11 cellular contexts compared by ENCODE assay signal in genomic region chr5:150638488-150639316, GRCh38. TPM values are rescaled to one million over a fixed set of nuclear protein-coding genes. Genes with fewer than 3 reads are reported as not detected.
DNase-seq lines count a peak whose midpoint lies in the region; FAIRE-seq and TF ChIP-seq lines count a peak whose summit lies in the region.
"Had no signal": no experiment of that assay in that cellular context is flagged by ENCODE, and none has a peak within 500 bp of the region (broad histone marks: within the 10 kb centered on the region; RNA-seq: fewer than 3 reads in every experiment).

No MANE protein-coding gene starts in this region.

- peak overlapping the region in 2 of 3 experiments; percentile 0 to 23 for H3K4me3 Mint-ChIP-seq in nephron
- H3K4me3 Mint-ChIP-seq: activated T-cell treated with anti-CD3 and anti-CD28 coated beads, Interleukin-2, amount 50 U/mL, for 4 hours had no signal

- no peak overlapping the region for H2BK5ac ChIP-seq in H1 (ENCODE audit: low read depth, low read length)

- H3K36me3 ChIP-seq in PC-9 (ENCODE audit: low read depth) (no peaks in the 10 kb centered on the region), H1 (ENCODE audit: control insufficient read depth in 2 of 4, insufficient read depth in 4 of 4, low read length in 3 of 4) (no peaks in the 10 kb centered on the region), transverse colon (no peaks in the 10 kb centered on the region)

- no peak overlapping the region for H3K23ac ChIP-seq in H1 (ENCODE audit: insufficient read length)

- H2AK5ac ChIP-seq in H1 (ENCODE audit: low read depth, low read length) = no peak overlapping the region

- CTCF ChIA-PET in PC-9 (lab: Charles Lee) (no interaction called here), H1 (lab: Charles Lee; ENCODE audit: partially characterized antibody) (interaction anchor here (0.8 to 18.4 kb wide), 10 partner anchors 10 to 182 kb away, joined by 3 to 247 read pairs (median 6); partner anchors contain the start of gene MYOZ3)

- peak overlapping the region; percentile 96 to 98 (median 97) for H3K27ac Mint-ChIP-seq in nephron

- H4K91ac ChIP-seq in H1 (replicated peaks; ENCODE audit: insufficient read length, low read length) = no peak overlapping the region

- H3K4me1 ChIP-seq in PC-9 (replicated peaks; ENCODE audit: insufficient read depth) = peaks cover 75% of the 10 kb centered on the region
- H3K4me1 ChIP-seq in H1 (replicated peaks in 1 of 4; ENCODE audit: control insufficient read depth in 3 of 4, insufficient read depth in 4 of 4, low read length in 3 of 4) = peaks cover 0 to 22% (median 13%) of the 10 kb centered on the region in 4 experiments; a peak in 5 of 7 replicates
- peaks cover 27 to 68% (median 39%) of the 10 kb centered on the region in 4 donors for H3K4me1 ChIP-seq in transverse colon

- H2BK15ac ChIP-seq in H1 (ENCODE audit: low read length) = no peak overlapping the region

- no peaks in the 10 kb centered on the region for H3K79me2 ChIP-seq in PC-9 (ENCODE audit: low read depth)
- no peaks in the 10 kb centered on the region for H3K79me2 ChIP-seq in H1 (ENCODE audit: control insufficient read depth in 1 of 2, insufficient read depth in 2 of 2, low read length in 2 of 2)

- peak overlapping the region; percentile 4; the same call in 1 of the 2 replicates for H3K18ac ChIP-seq in H1 (ENCODE audit: extremely low read depth, low read length)

- no peaks in the 10 kb centered on the region for H3K79me1 ChIP-seq in H1 (ENCODE audit: low read depth, low read length)

- TF ChIP-seq RAD21 in H1 (IDR thresholded peaks at IDR 0.05 in 1 of 2, conservative IDR thresholded peaks at IDR 0.05 in 1 of 2; ENCODE audit: low read depth in 2 of 2, low read length in 2 of 2) = no peak

- H3K27ac ChIP-seq in PC-9 (no peak overlapping the region), H1 (ENCODE audit: low read depth, low read length) (no peak overlapping the region), transverse colon (peak overlapping the region; percentile 78 to 89 (median 84))

- H3K4me3 ChIP-seq in PC-9 (no peak overlapping the region), H1 (ENCODE audit: extremely low read depth in 1 of 4, insufficient read depth in 2 of 4, low read depth in 3 of 4, low read length in 4 of 4) (no peak overlapping the region), transverse colon (no peak overlapping the region)

- H2BK120ac ChIP-seq in H1 (replicated peaks; ENCODE audit: low read depth, low read length) = no peak overlapping the region

- TF ChIP-seq POLR2A in H1 (IDR thresholded peaks at IDR 0.05; ENCODE audit: control extremely low read depth in 1 of 2, low read depth in 2 of 2, low read length in 2 of 2) (no peak), transverse colon (IDR thresholded peaks at IDR 0.05) (no peak)

- in situ Hi-C loops in transverse colon (cut with MboI; ENCODE audit: low pct_ligation_motif_present in 1 of 4, low pct_unique_long_range_greater_than_20kb in 1 of 4, low sequenced_read_pairs in 3 of 4) = no loop called here
- in situ Hi-C loops in GM13976 (cut with MboI; ENCODE audit: low sequenced_read_pairs, unreplicated experiment) = no loop called here

- H3K56ac ChIP-seq in H1 (replicated peaks; ENCODE audit: insufficient read length, low read depth, low read length) = no peak overlapping the region

- H3K9me3 ChIP-seq in PC-9 (ENCODE audit: insufficient read depth, low read depth) (no peaks in the 10 kb centered on the region), H1 (ENCODE audit: insufficient read depth in 2 of 2, low read depth in 1 of 2, low read length in 1 of 2) (no peaks in the 10 kb centered on the region), transverse colon (no peaks in the 10 kb centered on the region)

- H3K4me2 ChIP-seq in PC-9 (peak overlapping the region; percentile 61; the same call in 1 of the 2 replicates), H1 (ENCODE audit: insufficient read depth in 1 of 2, low read depth in 2 of 2, low read length in 2 of 2) (no peak overlapping the region)

- no peak overlapping the region for H3K14ac ChIP-seq in H1 (ENCODE audit: insufficient read length)

- BruUV-seq in PC-9 (replicated peaks; lab: Mats Ljungman, UMichigan) = no TSS peak

- TF ChIP-seq EP300 in H1 (IDR thresholded peaks at IDR 0.05; ENCODE audit: borderline replicate concordance in 1 of 2, low read depth in 2 of 2, low read length in 2 of 2) = no peak
- no peak for TF ChIP-seq EP300 in transverse colon (IDR thresholded peaks at IDR 0.05; ENCODE audit: low read depth)

- no peak overlapping the region for H3K4ac ChIP-seq in H1 (replicated peaks; ENCODE audit: insufficient read length, low read depth, low read length)

- H3K23me2 ChIP-seq in H1 (ENCODE audit: low read depth, low read length) = no peaks in the 10 kb centered on the region

- H4K20me1 ChIP-seq in PC-9 (ENCODE audit: insufficient read depth) (no peaks in the 10 kb centered on the region), H1 (replicated peaks in 1 of 2; ENCODE audit: control insufficient read depth in 1 of 2, insufficient read depth in 2 of 2, low read length in 2 of 2) (no peaks in the 10 kb centered on the region)

- H2BK12ac ChIP-seq in H1 (ENCODE audit: low read depth, low read length) = peak overlapping the region; percentile 41; the same call in 1 of the 2 replicates

- H4K5ac ChIP-seq in H1 (ENCODE audit: insufficient read length, low read depth, low read length) = peak overlapping the region; percentile 14

- no peak overlapping the region; the same call in 1 of the 2 replicates for H4K8ac ChIP-seq in H1 (ENCODE audit: extremely low read depth, insufficient read depth, low read length)

- no peak for FAIRE-seq in H1 (lab: Jason Lieb, UNC)

- POLR2A ChIA-PET in PC-9 (lab: Charles Lee; ENCODE audit: unreplicated experiment) = no interaction called here
- POLR2A ChIA-PET in H1 (lab: Charles Lee; ENCODE audit: partially characterized antibody) = interaction anchor here (1.0 to 1.3 kb wide), 4 partner anchors 10 to 62 kb away, joined by 3 to 4 read pairs (median 3); partner anchors contain the start of gene RBM22

- no peaks in the 10 kb centered on the region for H3K9me2 ChIP-seq in PC-9 (ENCODE audit: insufficient read depth)

- WGBS in H1 (ENCODE audit: extremely low coverage in 1 of 2, insufficient coverage in 1 of 2, insufficient read length in 1 of 2, insufficient replicate concordance in 2 of 2, low coverage in 1 of 2, low lambda C conversion rate in 2 of 2, missing lambda C conversion rate in 1 of 2), 2 experiments = 85% methylated on average over 5 of the region's 5 CpGs; no CpG with 5 or more reads in 1 of the 2 experiments
- WGBS in transverse colon (ENCODE audit: low coverage in 1 of 2), 2 donors = 78% methylated on average over 5 of the region's 5 CpGs; no CpG with 5 or more reads in 1 of the 2 donors

- no peak for DNase-seq in PC-9
- DNase-seq in H1 (ENCODE audit: low read depth in 1 of 2, low spot score in 2 of 2) = no peak
- no peak for DNase-seq in transverse colon
- DNase-seq in activated gamma-delta T cell treated with Interleukin-2 at 50 U/mL for 16 hours = no peak
- no peak for DNase-seq in NCI-H1436 (lab: John Stamatoyannopoulos, UW)
- DNase-seq in GM13976 (ENCODE audit: low spot score) = no peak
- DNase-seq: activated T-cell treated with anti-CD3 and anti-CD28 coated beads, Interleukin-2, amount 50 U/mL, for 4 hours; MV-4-11; SHP77 treated with DMSO at 0.1 percent for 48 hours had no signal

- no peak overlapping the region for H2BK20ac ChIP-seq in H1 (ENCODE audit: low read length)

- H3K9me3 Mint-ChIP-seq in nephron = no peaks in the 10 kb centered on the region
- H3K9me3 Mint-ChIP-seq: activated T-cell treated with anti-CD3 and anti-CD28 coated beads, Interleukin-2, amount 50 U/mL, for 4 hours had no signal

- H3F3A ChIP-seq in PC-9 (ENCODE audit: insufficient read depth, low read depth) = peaks cover 53% of the 10 kb centered on the region

- H3K4me1 Mint-ChIP-seq in nephron = peaks cover 86% of the 10 kb centered on the region

- TF ChIP-seq CTCF in PC-9 (conservative IDR thresholded peaks at IDR 0.05) = no peak
- TF ChIP-seq CTCF in H1 (IDR thresholded peaks at IDR 0.05; ENCODE audit: control extremely low read depth in 1 of 3, insufficient read depth in 1 of 3, low read depth in 1 of 3, low read length in 3 of 3) = no peak
- no peak for TF ChIP-seq CTCF in nephron (IDR thresholded peaks at IDR 0.05; ENCODE audit: unreplicated experiment in 3 of 3)
- TF ChIP-seq CTCF in transverse colon (IDR thresholded peaks at IDR 0.05) = no peak
- no peak for TF ChIP-seq CTCF in GM13976 (IDR thresholded peaks at IDR 0.05; ENCODE audit: borderline replicate concordance, control extremely low read depth, extremely low read depth, insufficient read depth, missing control alignments)

- H3K36me3 Mint-ChIP-seq in nephron (ENCODE audit: low read depth) = peaks cover 5% of the 10 kb centered on the region

- peaks cover 5% of the 10 kb centered on the region for H3K27me3 Mint-ChIP-seq in nephron (ENCODE audit: low read depth)

- H2AFZ ChIP-seq in PC-9 (no peak overlapping the region), H1 (ENCODE audit: low read length) (no peak overlapping the region)

- H3K27me3 ChIP-seq in PC-9 (ENCODE audit: insufficient read depth, low read depth) = no peaks in the 10 kb centered on the region
- no peaks in the 10 kb centered on the region for H3K27me3 ChIP-seq in H1 (replicated peaks in 1 of 4; ENCODE audit: control insufficient read depth in 3 of 4, extremely low read depth in 1 of 4, insufficient read depth in 3 of 4, low read length in 3 of 4)
- no peaks in the 10 kb centered on the region for H3K27me3 ChIP-seq in transverse colon

- no peak overlapping the region for H3K9ac ChIP-seq in H1 (replicated peaks in 1 of 4; ENCODE audit: extremely low read depth in 1 of 4, low read depth in 3 of 4, low read length in 3 of 4)

- intact Hi-C loops in PC-9 (cut with micrococcal nuclease; ENCODE audit: unreplicated experiment) (loop anchor here (10.0 kb wide), 1 partner anchor 446 kb away; the partner anchor contains the start of gene TNIP1), transverse colon (cut with DNase I; ENCODE audit: low total_unique reads) (no loop called here)

RNA-seq across cellular contexts. Expression of gene SYNPO, which starts 1.8 kb away (rescaled TPM):
- 1.8 and 2.0 TPM in 2 replicates for total RNA-seq in PC-9 (2021)
- 1.9 and 2.3 TPM in 2 replicates for total RNA-seq in H1 (2021; fragmentation: NEBNext Ultra II Directional; extraction: Animal tissue kit (Norgen Biotek cat#: 25700))
- 2.2 and 2.3 TPM in 2 replicates for polyA plus RNA-seq in H1 (2011; rRNA removed)
- polyA plus RNA-seq in H1 (2011; cell fraction: cytosol; rRNA removed) = 1.7 TPM
- 3.0 TPM for polyA plus RNA-seq in H1 (2011; cell fraction: nucleus; rRNA removed)
- 0.95 to 1.6 TPM (median 1.3 TPM) in 4 replicates for polyA plus RNA-seq in H1 (2012, experiment 1 of 2)
- polyA plus RNA-seq in H1 (2012, experiment 2 of 2) = 1.3 TPM
- 1.9 TPM for polyA plus RNA-seq in H1 (2013, experiment 1 of 2)
- polyA plus RNA-seq in H1 (2013, experiment 2 of 2) = 1.7 TPM
- polyA minus RNA-seq in H1 (2011; rRNA and poly(A)+ RNA removed) = 1.8 and 5.5 TPM in 2 replicates
- 1.2 TPM for polyA minus RNA-seq in H1 (2011; cell fraction: cytosol; rRNA and poly(A)+ RNA removed)
- polyA minus RNA-seq in H1 (2011; cell fraction: nucleus; rRNA and poly(A)+ RNA removed) = 3.1 TPM
- 10 to 100 TPM; 15.5 to 89.4 (median 41.8) TPM for total RNA-seq in transverse colon

RNA-seq across cellular contexts. Expression of gene MYOZ3, which starts 22.3 kb away (rescaled TPM):
- total RNA-seq in PC-9 (2021) = 0.25 TPM in 1 of 2 replicates, not detected in the other
- total RNA-seq in H1 (2021; fragmentation: NEBNext Ultra II Directional; extraction: Animal tissue kit (Norgen Biotek cat#: 25700)) = 19.1 and 19.4 TPM in 2 replicates
- 9.6 and 12.4 TPM in 2 replicates for polyA plus RNA-seq in H1 (2011; rRNA removed)
- 10.0 TPM for polyA plus RNA-seq in H1 (2011; cell fraction: cytosol; rRNA removed)
- polyA plus RNA-seq in H1 (2011; cell fraction: nucleus; rRNA removed) = 15.5 TPM
- 26.8 to 40.0 TPM (median 29.3 TPM) in 4 replicates for polyA plus RNA-seq in H1 (2012, experiment 1 of 2)
- polyA plus RNA-seq in H1 (2012, experiment 2 of 2) = 13.4 TPM
- polyA plus RNA-seq in H1 (2013, experiment 1 of 2) = 17.4 TPM
- polyA plus RNA-seq in H1 (2013, experiment 2 of 2) = 12.8 TPM
- 7.4 and 9.0 TPM in 2 replicates for polyA minus RNA-seq in H1 (2011; rRNA and poly(A)+ RNA removed)
- 21.7 TPM for polyA minus RNA-seq in H1 (2011; cell fraction: cytosol; rRNA and poly(A)+ RNA removed)
- 28.7 TPM for polyA minus RNA-seq in H1 (2011; cell fraction: nucleus; rRNA and poly(A)+ RNA removed)
- total RNA-seq in transverse colon = not detected
- total RNA-seq: NCI-H460 had no signal

Comparison
In these comparisons a context has a peak if more than half of its experiments do, and no peak if none do; other contexts are left out.
1. H3K27ac ChIP-seq: peak in transverse colon (4 of 4); none in PC-9 (single experiment) and H1 (single experiment).
2. RNA of gene MYOZ3, which starts 22.3 kb away (total RNA-seq): 19.1 to 19.4 TPM in H1; 0.25 TPM in PC-9 and not detected in transverse colon; every median in the first group is over 10 times any median in the second.